16 cellular contexts compared by ENCODE assay signal in genomic region chr14:105153331-105153731, GRCh38. TPM values are rescaled to one million over a fixed set of nuclear protein-coding genes. Genes with fewer than 3 reads are reported as not detected.
DNase-seq lines count a peak whose midpoint lies in the region; ATAC-seq and TF ChIP-seq lines count a peak whose summit lies in the region.
"Had no signal": no experiment of that assay in that cellular context is flagged by ENCODE, and none has a peak within 500 bp of the region (broad histone marks: within the 10 kb centered on the region; RNA-seq: fewer than 3 reads in every experiment).

No MANE protein-coding gene starts in this region.

- peak; percentile 63 to 91 (median 82) for ATAC-seq in heart right ventricle
- no peak for ATAC-seq in HG02642 (IDR thresholded peaks at IDR 0.05; ENCODE audit: poor library complexity, unreplicated experiment)
- ATAC-seq in GM19463 (IDR thresholded peaks at IDR 0.05; ENCODE audit: unreplicated experiment) = no peak
- ATAC-seq in activated T-helper 17 cell treated with anti-CD3 and anti-CD28 coated beads, Interleukin-2, amount 50 U/mL, for 72 hours (replicated peaks) = no peak
- ATAC-seq: naive thymus-derived CD4-positive, alpha-beta T cell; stimulated activated effector memory CD8-positive, alpha-beta T cell treated with anti-CD3 and anti-CD28 coated beads, Interleukin-12 subunit alpha, Interleukin-12 subunit beta, amount 100 ng/mL, for 72 hours had no signal

- H3K18ac ChIP-seq in neuronal stem cell (ENCODE audit: low read length) = peak overlapping the region; percentile 57

- H3K4me1 ChIP-seq in heart right ventricle = peaks cover 9 to 41% (median 30%) of the 10 kb centered on the region in 9 donors
- no peaks in the 10 kb centered on the region for H3K4me1 ChIP-seq in neuronal stem cell (ENCODE audit: control insufficient read depth in 2 of 2, insufficient read depth in 1 of 2, low read depth in 1 of 2, low read length in 2 of 2)
- no peaks in the 10 kb centered on the region for H3K4me1 ChIP-seq in OCI-LY7 (ENCODE audit: insufficient read depth, low read length, poor library complexity, severe bottlenecking)
- H3K4me1 ChIP-seq: colonic mucosa had no signal

- WGBS in heart right ventricle, 2 donors = 41 to 61% methylated on average over 16 to 18 of the region's 18 CpGs
- no CpG with 5 or more reads among the region's 18 CpGs for WGBS in neuronal stem cell (ENCODE audit: extremely low coverage in 2 of 2, insufficient read length in 2 of 2, insufficient replicate concordance in 1 of 2), 2 donors

- no peaks in the 10 kb centered on the region for H3K36me3 Mint-ChIP-seq in activated T-helper 17 cell treated with anti-CD3 and anti-CD28 coated beads, Interleukin-2, amount 50 U/mL, for 72 hours (ENCODE audit: low read depth)
- H3K36me3 Mint-ChIP-seq: activated naive CD4-positive, alpha-beta T cell treated with anti-CD3 and anti-CD28 coated beads, Interleukin-2, amount 50 U/mL, for 24 hours; memory B cell; naive thymus-derived CD4-positive, alpha-beta T cell; stimulated activated effector memory CD8-positive, alpha-beta T cell treated with anti-CD3 and anti-CD28 coated beads, Interleukin-12 subunit alpha, Interleukin-12 subunit beta, amount 100 ng/mL, for 72 hours had no signal

- no peak overlapping the region for H4K91ac ChIP-seq in neuronal stem cell (ENCODE audit: low read depth, low read length, poor library complexity)

- H2BK5ac ChIP-seq in neuronal stem cell (ENCODE audit: low read length) = peak overlapping the region; percentile 53

- peak overlapping the region; percentile 70 for H3K9ac ChIP-seq in neuronal stem cell (ENCODE audit: low read depth, low read length, poor library complexity)

- no peak overlapping the region for H4K8ac ChIP-seq in neuronal stem cell (ENCODE audit: low read depth, low read length)

- no peaks in the 10 kb centered on the region for H3K79me2 ChIP-seq in OCI-LY7 (ENCODE audit: insufficient read depth, low read depth, low read length)

- H3K4ac ChIP-seq in neuronal stem cell (ENCODE audit: low read length) = no peak overlapping the region

- POLR2A ChIA-PET in OCI-LY7 (lab: Charles Lee) = no interaction called here

- H3K36me3 ChIP-seq in heart right ventricle = peaks cover 0 to 38% (median 0%) of the 10 kb centered on the region in 9 donors
- no peaks in the 10 kb centered on the region for H3K36me3 ChIP-seq in neuronal stem cell (replicated peaks in 1 of 2; ENCODE audit: control insufficient read depth in 2 of 2, insufficient read depth in 2 of 2, low read length in 2 of 2)
- H3K36me3 ChIP-seq in OCI-LY7 (ENCODE audit: insufficient read depth, low read length) = no peaks in the 10 kb centered on the region
- H3K36me3 ChIP-seq: colonic mucosa had no signal

- DNase-seq in 8988T = peak; percentile 61
- DNase-seq in RPMI7951 (ENCODE audit: low read depth) = peak; percentile 5
- DNase-seq in heart right ventricle = peak; percentile 68 to 77
- DNase-seq in neuronal stem cell (ENCODE audit: low spot score) = no peak
- DNase-seq in OCI-LY7 (ENCODE audit: low spot score) = no peak
- DNase-seq: colonic mucosa, DMS53, NCI-H1436, NCI-H82 had no signal

- H2BK120ac ChIP-seq in neuronal stem cell (ENCODE audit: low read depth, low read length) = no peak overlapping the region

- intact Hi-C loops in heart right ventricle (cut with DNase I) (loop anchor here in 3 of 10 donors (5.0 kb wide), 2 partner anchors 44 to 61 kb away; no protein-coding TSS in a partner anchor), OCI-LY7 (cut with micrococcal nuclease; ENCODE audit: unreplicated experiment) (no loop called here)

- H2AK5ac ChIP-seq in neuronal stem cell (ENCODE audit: low read depth, low read length) = peak overlapping the region; percentile 26

- no peak overlapping the region for H2AFZ ChIP-seq in neuronal stem cell (ENCODE audit: low read length)
- no peak overlapping the region for H2AFZ ChIP-seq in OCI-LY7 (ENCODE audit: low read length)

- H3K4me2 ChIP-seq in neuronal stem cell (ENCODE audit: insufficient read depth, low read length, poor library complexity, severe bottlenecking) (no peak overlapping the region), OCI-LY7 (ENCODE audit: low read length) (no peak overlapping the region)

- no peaks in the 10 kb centered on the region for H3K79me1 ChIP-seq in neuronal stem cell (ENCODE audit: low read depth, low read length)

- no peaks in the 10 kb centered on the region for H3K9me3 Mint-ChIP-seq in activated T-helper 17 cell treated with anti-CD3 and anti-CD28 coated beads, Interleukin-2, amount 50 U/mL, for 72 hours
- H3K9me3 Mint-ChIP-seq: activated naive CD4-positive, alpha-beta T cell treated with anti-CD3 and anti-CD28 coated beads, Interleukin-2, amount 50 U/mL, for 24 hours; memory B cell; naive thymus-derived CD4-positive, alpha-beta T cell; stimulated activated effector memory CD8-positive, alpha-beta T cell treated with anti-CD3 and anti-CD28 coated beads, Interleukin-12 subunit alpha, Interleukin-12 subunit beta, amount 100 ng/mL, for 72 hours had no signal

- CTCF ChIA-PET in OCI-LY7 (lab: Charles Lee; ENCODE audit: unreplicated experiment) = no interaction called here

- no peak overlapping the region for H2BK15ac ChIP-seq in neuronal stem cell (ENCODE audit: low read length)

- peak overlapping the region; percentile 31 for H3K14ac ChIP-seq in neuronal stem cell (ENCODE audit: low read length)

- H3K9me2 ChIP-seq in OCI-LY7 (ENCODE audit: insufficient read depth, low read length) = no peaks in the 10 kb centered on the region

- H3K4me3 ChIP-seq in heart right ventricle = no peak overlapping the region
- H3K4me3 ChIP-seq in neuronal stem cell (ENCODE audit: low read length in 2 of 2) = no peak overlapping the region
- H3K4me3 ChIP-seq in OCI-LY7 (ENCODE audit: low read depth, low read length, poor library complexity, severe bottlenecking) = no peak overlapping the region
- H3K4me3 ChIP-seq: colonic mucosa had no signal

- no peak overlapping the region for H2BK12ac ChIP-seq in neuronal stem cell (ENCODE audit: low read length)

- H3K27ac Mint-ChIP-seq in activated T-helper 17 cell treated with anti-CD3 and anti-CD28 coated beads, Interleukin-2, amount 50 U/mL, for 72 hours = no peak overlapping the region
- H3K27ac Mint-ChIP-seq: activated naive CD4-positive, alpha-beta T cell treated with anti-CD3 and anti-CD28 coated beads, Interleukin-2, amount 50 U/mL, for 24 hours; memory B cell; naive thymus-derived CD4-positive, alpha-beta T cell; stimulated activated effector memory CD8-positive, alpha-beta T cell treated with anti-CD3 and anti-CD28 coated beads, Interleukin-12 subunit alpha, Interleukin-12 subunit beta, amount 100 ng/mL, for 72 hours had no signal

- H3K27me3 ChIP-seq in heart right ventricle (no peaks in the 10 kb centered on the region), neuronal stem cell (ENCODE audit: control insufficient read depth in 3 of 3, insufficient read depth in 3 of 3, low read depth in 1 of 3, low read length in 3 of 3) (peaks cover 0 to 15% (median 0%) of the 10 kb centered on the region in 3 experiments)
- H3K27me3 ChIP-seq: colonic mucosa had no signal

- H3K4me3 Mint-ChIP-seq in activated T-helper 17 cell treated with anti-CD3 and anti-CD28 coated beads, Interleukin-2, amount 50 U/mL, for 72 hours = no peak overlapping the region
- H3K4me3 Mint-ChIP-seq: activated naive CD4-positive, alpha-beta T cell treated with anti-CD3 and anti-CD28 coated beads, Interleukin-2, amount 50 U/mL, for 24 hours; memory B cell; naive thymus-derived CD4-positive, alpha-beta T cell; stimulated activated effector memory CD8-positive, alpha-beta T cell treated with anti-CD3 and anti-CD28 coated beads, Interleukin-12 subunit alpha, Interleukin-12 subunit beta, amount 100 ng/mL, for 72 hours had no signal

- BruUV-seq in OCI-LY7 (replicated peaks; lab: Mats Ljungman, UMichigan) = no TSS peak

- H3K23ac ChIP-seq in neuronal stem cell (ENCODE audit: low read depth, low read length, poor library complexity) = peak overlapping the region; percentile 80

- no peaks in the 10 kb centered on the region for H3K4me1 Mint-ChIP-seq in activated T-helper 17 cell treated with anti-CD3 and anti-CD28 coated beads, Interleukin-2, amount 50 U/mL, for 72 hours
- H3K4me1 Mint-ChIP-seq: activated naive CD4-positive, alpha-beta T cell treated with anti-CD3 and anti-CD28 coated beads, Interleukin-2, amount 50 U/mL, for 24 hours; memory B cell; naive thymus-derived CD4-positive, alpha-beta T cell; stimulated activated effector memory CD8-positive, alpha-beta T cell treated with anti-CD3 and anti-CD28 coated beads, Interleukin-12 subunit alpha, Interleukin-12 subunit beta, amount 100 ng/mL, for 72 hours had no signal

- no peaks in the 10 kb centered on the region for H4K20me1 ChIP-seq in OCI-LY7 (ENCODE audit: insufficient read depth, low read length)

- H3K9me3 ChIP-seq in heart right ventricle (no peaks in the 10 kb centered on the region), neuronal stem cell (replicated peaks in 1 of 2; ENCODE audit: control insufficient read depth in 2 of 2, insufficient read depth in 1 of 2, low read depth in 1 of 2, low read length in 2 of 2) (peaks cover 0 to 1% of the 10 kb centered on the region in 2 donors), OCI-LY7 (ENCODE audit: low read length) (no peaks in the 10 kb centered on the region)
- H3K9me3 ChIP-seq: colonic mucosa had no signal

- H3K27ac ChIP-seq in heart right ventricle (peak overlapping the region; percentile 8 to 89 (median 80)), neuronal stem cell (replicated peaks; ENCODE audit: low read length) (no peak overlapping the region), OCI-LY7 (ENCODE audit: low read depth, low read length, poor library complexity, severe bottlenecking) (no peak overlapping the region)
- H3K27ac ChIP-seq: colonic mucosa had no signal

- TF ChIP-seq CTCF in heart right ventricle (IDR thresholded peaks at IDR 0.05) (no peak), OCI-LY7 (conservative IDR thresholded peaks at IDR 0.05; ENCODE audit: low read length) (no peak)

- H3K27me3 Mint-ChIP-seq in activated T-helper 17 cell treated with anti-CD3 and anti-CD28 coated beads, Interleukin-2, amount 50 U/mL, for 72 hours = no peaks in the 10 kb centered on the region
- H3K27me3 Mint-ChIP-seq: activated naive CD4-positive, alpha-beta T cell treated with anti-CD3 and anti-CD28 coated beads, Interleukin-2, amount 50 U/mL, for 24 hours; naive thymus-derived CD4-positive, alpha-beta T cell had no signal

RNA-seq across cellular contexts. Expression of gene JAG2, which starts 15.2 kb away (rescaled TPM):
- not detected in 2 replicates for total RNA-seq in RPMI7951 (2014; rRNA removed; shearing (Covaris generic))
- total RNA-seq in heart right ventricle (10 to 100 TPM; 18.5 to 42.4 (median 26.3) TPM), OCI-LY7 (2022) (6.0 and 6.5 TPM in 2 replicates)
- polyA plus RNA-seq in heart right ventricle = 10 to 100 TPM; 23.7 to 45.5 TPM
- polyA plus RNA-seq in neuronal stem cell (2013, experiment 1 of 2) = 5.2 TPM
- polyA plus RNA-seq in neuronal stem cell (2013, experiment 2 of 2) = 4.9 TPM
- total RNA-seq in activated T-helper 17 cell treated with anti-CD3 and anti-CD28 coated beads, Interleukin-2, amount 50 U/mL, for 72 hours = 1 to 10 TPM; 2.5 TPM
- total RNA-seq in OCI-LY7 (2014; rRNA removed; shearing (Covaris generic)) = 4.0 and 5.0 TPM in 2 replicates

RNA-seq across cellular contexts. Expression of gene NUDT14, which starts 27.8 kb away (rescaled TPM):
- 3.7 and 4.0 TPM in 2 replicates for total RNA-seq in RPMI7951 (2014; rRNA removed; shearing (Covaris generic))
- total RNA-seq in heart right ventricle (10 to 100 TPM; 18.9 to 33.9 (median 29.6) TPM), OCI-LY7 (2022) (37.0 and 37.5 TPM in 2 replicates)
- 10 to 100 TPM; 15.1 to 31.1 TPM for polyA plus RNA-seq in heart right ventricle
- polyA plus RNA-seq in neuronal stem cell (2013, experiment 1 of 2) = 21.6 TPM
- polyA plus RNA-seq in neuronal stem cell (2013, experiment 2 of 2) = 21.9 TPM
- total RNA-seq in activated T-helper 17 cell treated with anti-CD3 and anti-CD28 coated beads, Interleukin-2, amount 50 U/mL, for 72 hours = 10 to 100 TPM; 17.9 to 18.3 TPM
- 19.5 and 32.1 TPM in 2 replicates for total RNA-seq in OCI-LY7 (2014; rRNA removed; shearing (Covaris generic))

Comparison
In these comparisons a context has a peak if more than half of its experiments do, and no peak if none do; other contexts are left out.
1. DNase-seq: peak in 8988T (single experiment), RPMI7951 (single experiment) and heart right ventricle (2 of 2); none in neuronal stem cell (single experiment) and OCI-LY7 (single experiment).
2. ATAC-seq: peak in heart right ventricle (8 of 8); none in HG02642 (single experiment), GM19463 (single experiment) and activated T-helper 17 cell treated with anti-CD3 and anti-CD28 coated beads, Interleukin-2, amount 50 U/mL, for 72 hours (single experiment).
3. H3K27ac ChIP-seq: peak in heart right ventricle (10 of 10); none in neuronal stem cell (single experiment) and OCI-LY7 (single experiment).